ENCODE assay signal across 10 cellular contexts in the genomic region with DNA sequence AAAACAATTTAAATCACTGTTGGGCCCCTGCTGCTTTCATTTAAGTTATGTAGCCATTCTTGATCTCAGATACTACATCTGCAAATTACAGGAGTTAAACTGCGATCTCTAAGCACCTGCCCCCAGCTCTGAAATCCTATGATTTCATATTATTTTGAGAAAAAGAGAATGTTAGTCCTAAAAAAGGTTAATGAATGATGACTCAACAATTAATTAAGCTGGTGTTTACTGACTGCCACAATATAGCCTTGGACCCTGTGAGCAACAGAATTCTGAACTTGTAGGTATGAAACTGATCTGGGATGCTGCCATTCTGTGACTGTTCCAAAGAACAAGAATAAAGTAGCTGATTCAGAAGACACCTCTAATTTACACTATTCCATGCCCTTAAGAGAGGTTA.
"Had no signal": no experiment of that assay in that cellular context is flagged by ENCODE, and none has a peak within 500 bp of the region (broad histone marks: within the 10 kb centered on the region; RNA-seq: fewer than 3 reads in every experiment).

No MANE protein-coding gene starts in this region.

- DNase-seq: GM23248, GOT3, H7, HFFc6, Karpas-422, KBM-7 had no signal

- H3K27ac ChIP-seq: GM23248, HL-60, KMS-11 had no signal

- H2AFZ ChIP-seq: GM23248 had no signal

- H3K4me1 ChIP-seq: HAP-1 had no signal

- H3K9ac ChIP-seq: GM23248, KMS-11 had no signal

- H3K4me2 ChIP-seq: KMS-11 had no signal

- H3K4me3 ChIP-seq: GM23248, HAP-1 had no signal

- H3K9me3 ChIP-seq: HAP-1 had no signal

- ATAC-seq: HCT116 had no signal

- H3K36me3 ChIP-seq: HAP-1 had no signal
